10 cellular contexts compared by ENCODE assay signal in the genomic region with DNA sequence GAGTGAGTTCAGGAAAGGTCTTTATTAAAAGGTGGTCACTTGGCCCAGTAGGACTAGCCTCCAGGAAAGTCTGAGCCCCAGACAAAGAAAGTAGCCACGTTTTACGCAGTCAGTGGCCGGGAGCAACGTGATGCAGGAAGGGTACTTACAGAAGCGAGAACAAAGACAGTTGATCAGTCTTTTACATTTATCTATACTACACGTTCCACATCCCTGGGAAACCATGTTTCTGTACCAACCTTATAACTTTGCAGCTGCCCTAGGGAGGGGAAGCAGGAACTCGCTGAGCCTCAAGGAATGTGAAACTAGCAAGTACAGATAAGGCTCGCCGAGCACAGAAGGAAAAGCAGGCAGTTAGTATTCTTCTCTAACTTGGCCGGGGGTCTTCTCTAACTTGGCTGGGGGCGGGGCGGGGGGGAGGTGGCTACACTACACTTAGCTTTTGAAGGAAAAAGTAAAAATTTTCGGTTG. TPM values are rescaled to one million over a fixed set of nuclear protein-coding genes. Genes with fewer than 3 reads are reported as not detected.
DNase-seq lines count a peak whose midpoint lies in the region; TF ChIP-seq lines count a peak whose summit lies in the region.
"Had no signal": no experiment of that assay in that cellular context is flagged by ENCODE, and none has a peak within 500 bp of the region (broad histone marks: within the 10 kb centered on the region; RNA-seq: fewer than 3 reads in every experiment).

No MANE protein-coding gene starts in this region.

- H3K27me3 ChIP-seq in endodermal cell (ENCODE audit: control insufficient read depth, insufficient read depth, low read length, poor library complexity, severe bottlenecking) (peaks cover 6% of the 10 kb centered on the region), smooth muscle cell (ENCODE audit: low read depth) (no peaks in the 10 kb centered on the region), thyroid gland (no peaks in the 10 kb centered on the region)

- H4K20me1 ChIP-seq in smooth muscle cell (ENCODE audit: low read depth) = no peaks in the 10 kb centered on the region

- H3K79me2 ChIP-seq in smooth muscle cell (ENCODE audit: low read depth) = peaks cover 2% of the 10 kb centered on the region

- no peak overlapping the region for H3K27ac Mint-ChIP-seq in activated T-cell treated with anti-CD3 and anti-CD28 coated beads, Interleukin-2, amount 50 U/mL, for 24 hours
- peak overlapping the region; percentile 85 for H3K27ac Mint-ChIP-seq in endodermal cell

- peaks cover 12% of the 10 kb centered on the region for H3K27me3 Mint-ChIP-seq in activated T-cell treated with anti-CD3 and anti-CD28 coated beads, Interleukin-2, amount 50 U/mL, for 24 hours
- peaks cover 5% of the 10 kb centered on the region for H3K27me3 Mint-ChIP-seq in endodermal cell (ENCODE audit: insufficient read depth)

- WGBS in endodermal cell (ENCODE audit: insufficient coverage in 1 of 2, insufficient read length in 1 of 2), 2 experiments = 74 to 92% methylated on average over 7 to 13 of the region's 13 CpGs
- 45% methylated on average over 13 of the region's 13 CpGs for WGBS in smooth muscle cell (ENCODE audit: low lambda C conversion rate)
- 52 to 69% methylated on average over 13 of the region's 13 CpGs for WGBS in thyroid gland, 2 donors

- no peak overlapping the region for H3K4me3 ChIP-seq in endodermal cell (ENCODE audit: low read length)
- peak overlapping the region; percentile 31 for H3K4me3 ChIP-seq in smooth muscle cell
- H3K4me3 ChIP-seq in thyroid gland (replicated peaks in 1 of 3) = no peak overlapping the region

- no peak for TF ChIP-seq POLR2A in thyroid gland (IDR thresholded peaks at IDR 0.05)

- peaks cover 26% of the 10 kb centered on the region for H3K4me1 Mint-ChIP-seq in activated T-cell treated with anti-CD3 and anti-CD28 coated beads, Interleukin-2, amount 50 U/mL, for 24 hours (ENCODE audit: low read depth)
- peaks cover 15% of the 10 kb centered on the region for H3K4me1 Mint-ChIP-seq in endodermal cell

- peaks cover 10% of the 10 kb centered on the region for H3K36me3 Mint-ChIP-seq in activated T-cell treated with anti-CD3 and anti-CD28 coated beads, Interleukin-2, amount 50 U/mL, for 24 hours (ENCODE audit: low read depth)
- no peaks in the 10 kb centered on the region for H3K36me3 Mint-ChIP-seq in endodermal cell (ENCODE audit: low read depth)

- H3K9me3 ChIP-seq in endodermal cell (ENCODE audit: control insufficient read depth, low read length) (no peaks in the 10 kb centered on the region), smooth muscle cell (replicated peaks; ENCODE audit: low read depth) (no peaks in the 10 kb centered on the region), thyroid gland (no peaks in the 10 kb centered on the region)

- H3K4me1 ChIP-seq in endodermal cell (ENCODE audit: control insufficient read depth, insufficient read depth, low read length) (peaks cover 2% of the 10 kb centered on the region), smooth muscle cell (ENCODE audit: low read depth) (peaks cover 11% of the 10 kb centered on the region), thyroid gland (peaks cover 7 to 8% of the 10 kb centered on the region in 2 donors)

- H3K36me3 ChIP-seq in endodermal cell (ENCODE audit: control insufficient read depth, insufficient read depth, low read length) (no peaks in the 10 kb centered on the region), smooth muscle cell (ENCODE audit: low read depth) (no peaks in the 10 kb centered on the region), thyroid gland (no peaks in the 10 kb centered on the region)

- intact Hi-C loops in thyroid gland (cut with DNase I) = loop anchor here (10.0 kb wide), 1 partner anchor 304 kb away; the partner anchor contains the start of gene VPS18

- no peak overlapping the region for H3K9ac ChIP-seq in endodermal cell (ENCODE audit: extremely low read depth, low read length, poor library complexity, severe bottlenecking)
- H3K9ac ChIP-seq in smooth muscle cell (ENCODE audit: low read depth) = no peak overlapping the region

- H3K27ac ChIP-seq in endodermal cell (ENCODE audit: low read depth, low read length) (no peak overlapping the region), smooth muscle cell (ENCODE audit: low read depth) (no peak overlapping the region), thyroid gland (no peak overlapping the region)

- TF ChIP-seq CTCF in endodermal cell (conservative IDR thresholded peaks at IDR 0.05) = no peak
- no peak for TF ChIP-seq CTCF in smooth muscle cell (IDR thresholded peaks at IDR 0.05; ENCODE audit: borderline replicate concordance, insufficient read depth, poor library complexity, severe bottlenecking)
- no peak for TF ChIP-seq CTCF in thyroid gland (IDR thresholded peaks at IDR 0.05)

- peak overlapping the region; percentile 78 for H3K4me3 Mint-ChIP-seq in activated T-cell treated with anti-CD3 and anti-CD28 coated beads, Interleukin-2, amount 50 U/mL, for 24 hours
- peak overlapping the region; percentile 36 for H3K4me3 Mint-ChIP-seq in endodermal cell

- peak overlapping the region; percentile 70 for H3K4me2 ChIP-seq in smooth muscle cell

- no peaks in the 10 kb centered on the region for H3F3A ChIP-seq in smooth muscle cell (ENCODE audit: low read depth)

- DNase-seq in activated T-cell treated with anti-CD3 and anti-CD28 coated beads, Interleukin-2, amount 50 U/mL, for 24 hours = no peak
- no peak for DNase-seq in activated T-cell treated with anti-CD3 and anti-CD28 coated beads for 4 hours
- peak; percentile 22 for DNase-seq in SK-N-DZ (ENCODE audit: low spot score)
- DNase-seq in endodermal cell = no peak
- no peak for DNase-seq in smooth muscle cell (lab: John Stamatoyannopoulos, UW; ENCODE audit: unreplicated experiment)
- DNase-seq in effector CD4-positive, alpha-beta T cell = no peak
- DNase-seq in central memory CD4-positive, alpha-beta T cell = no peak
- DNase-seq in thyroid gland = no peak
- DNase-seq: KG1, left colon had no signal

- H2AFZ ChIP-seq in smooth muscle cell (ENCODE audit: low read depth) = peak overlapping the region; percentile 67

- H3K9me3 Mint-ChIP-seq in activated T-cell treated with anti-CD3 and anti-CD28 coated beads, Interleukin-2, amount 50 U/mL, for 24 hours = no peaks in the 10 kb centered on the region
- no peaks in the 10 kb centered on the region for H3K9me3 Mint-ChIP-seq in endodermal cell

RNA-seq across cellular contexts. Expression of gene KNL1, which starts 3.4 kb away (rescaled TPM):
- 28.3 and 35.1 TPM in 2 replicates for polyA plus RNA-seq in SK-N-DZ (2014; cell fraction: cytosol; rRNA removed)
- polyA plus RNA-seq in SK-N-DZ (2014; cell fraction: nucleus; rRNA removed) = 23.3 and 24.3 TPM in 2 replicates
- total RNA-seq in endodermal cell (10 to 100 TPM; 17.6 to 32.6 TPM), smooth muscle cell (7.2 and 10.8 TPM in 2 replicates), thyroid gland (1 to 10 TPM in 2 of 4 donors, under 1 TPM in 2; 0.78 to 3.8 (median 0.93) TPM)
- 35.7 TPM for polyA plus RNA-seq in endodermal cell (2013, experiment 1 of 2)
- 40.8 TPM for polyA plus RNA-seq in endodermal cell (2013, experiment 2 of 2)
- 1.5 and 3.1 TPM in 2 replicates for polyA plus RNA-seq in smooth muscle cell

RNA-seq across cellular contexts. Expression of gene RPUSD2, which starts 21.6 kb away (rescaled TPM):
- polyA plus RNA-seq in SK-N-DZ (2014; cell fraction: cytosol; rRNA removed) = 18.4 and 20.7 TPM in 2 replicates
- polyA plus RNA-seq in SK-N-DZ (2014; cell fraction: nucleus; rRNA removed) = 9.3 and 16.6 TPM in 2 replicates
- total RNA-seq in endodermal cell (10 to 100 TPM; 16.5 to 20.5 TPM), smooth muscle cell (6.8 and 7.3 TPM in 2 replicates), thyroid gland (10 to 100 TPM in 1 of 4 donors, 1 to 10 TPM in 3; 5.8 to 10.1 (median 7.1) TPM)
- polyA plus RNA-seq in endodermal cell (2013, experiment 1 of 2) = 10.2 TPM
- polyA plus RNA-seq in endodermal cell (2013, experiment 2 of 2) = 8.3 TPM
- polyA plus RNA-seq in smooth muscle cell = 13.3 and 17.6 TPM in 2 replicates

RNA-seq across cellular contexts. Expression of gene CCDC32, which starts 25.8 kb away (rescaled TPM):
- polyA plus RNA-seq in SK-N-DZ (2014; cell fraction: cytosol; rRNA removed) = 10.5 and 12.5 TPM in 2 replicates
- 10.4 and 11.5 TPM in 2 replicates for polyA plus RNA-seq in SK-N-DZ (2014; cell fraction: nucleus; rRNA removed)
- total RNA-seq in endodermal cell = 10 to 100 TPM; 14.9 to 16.8 TPM
- 20.6 TPM for polyA plus RNA-seq in endodermal cell (2013, experiment 1 of 2)
- 21.0 TPM for polyA plus RNA-seq in endodermal cell (2013, experiment 2 of 2)
- total RNA-seq in smooth muscle cell = 16.2 and 25.5 TPM in 2 replicates
- 19.3 and 20.6 TPM in 2 replicates for polyA plus RNA-seq in smooth muscle cell
- 10 to 100 TPM; 36.8 to 49.0 (median 43.7) TPM for total RNA-seq in thyroid gland
